ENCODE assay signal across 8 cellular contexts in genomic region chr16:3501783-3502400, GRCh38. TPM values are rescaled to one million over a fixed set of nuclear protein-coding genes. Genes with fewer than 3 reads are reported as not detected.
DNase-seq lines count a peak whose midpoint lies in the region; ATAC-seq and TF ChIP-seq lines count a peak whose summit lies in the region.

No MANE protein-coding gene starts in this region.

- peaks cover 14 to 29% of the 10 kb centered on the region in 2 donors for H3K36me3 Mint-ChIP-seq in CD4-positive, alpha-beta memory T cell
- no peaks in the 10 kb centered on the region for H3K36me3 Mint-ChIP-seq in neural crest cell (ENCODE audit: low read depth)

- H3K4me1 Mint-ChIP-seq in CD4-positive, alpha-beta memory T cell: peaks cover 37 to 67% (median 51%) of the 10 kb centered on the region in 4 donors
- H3K4me1 Mint-ChIP-seq in neural crest cell: peaks cover 24% of the 10 kb centered on the region

- DNase-seq in CD4-positive, alpha-beta memory T cell: no peak
- no peak for DNase-seq in LNCaP clone FGC (ENCODE audit: low read depth)
- peak in 1 of 10 donors; percentile 19 for DNase-seq in dorsolateral prefrontal cortex
- no peak for DNase-seq in neural crest cell (ENCODE audit: low read depth, low spot score)
- DNase-seq in NCI-H187 (lab: John Stamatoyannopoulos, UW): no peak

- peaks cover 0 to 2% (median 0%) of the 10 kb centered on the region in 8 donors for H3K9me3 Mint-ChIP-seq in CD4-positive, alpha-beta memory T cell
- no peaks in the 10 kb centered on the region for H3K9me3 Mint-ChIP-seq in neural crest cell

- H3K4me3 Mint-ChIP-seq in CD4-positive, alpha-beta memory T cell: peak overlapping the region; percentile 85 to 93 (median 91)
- H3K4me3 Mint-ChIP-seq in neural crest cell: peak overlapping the region; percentile 99

- TF ChIP-seq CTCF in LNCaP clone FGC (IDR thresholded peaks at IDR 0.05; ENCODE audit: control insufficient read depth, extremely low read depth, insufficient read depth) (no peak), dorsolateral prefrontal cortex (IDR thresholded peaks at IDR 0.05 in 54 of 56, conservative IDR thresholded peaks at IDR 0.05 in 2 of 56; ENCODE audit: low read depth in 1 of 56, partially characterized antibody in 56 of 56) (no peak), neural crest cell (conservative IDR thresholded peaks at IDR 0.05) (no peak)

- POLR2A ChIA-PET in CD4-positive, alpha-beta memory T cell (lab: Charles Lee; ENCODE audit: partially characterized antibody): interaction anchor here (2.0 to 2.8 kb wide), 5 partner anchors 8 to 344 kb away, joined by 7 to 28 read pairs (median 9); partner anchors contain the start of genes NAA60 and ZNF597

- CTCF ChIA-PET in CD4-positive, alpha-beta memory T cell (lab: Charles Lee; ENCODE audit: partially characterized antibody): interaction anchor here (0.8 to 2.8 kb wide), 5 partner anchors 8 to 351 kb away, joined by 3 to 11 read pairs (median 4); no protein-coding TSS in a partner anchor

- peak overlapping the region; percentile 78 for H3K27ac ChIP-seq in CD4-positive, alpha-beta memory T cell (ENCODE audit: low read depth, low read length)
- peak overlapping the region in 2 of 59 donors; percentile 80 to 85 for H3K27ac ChIP-seq in dorsolateral prefrontal cortex

- peaks cover 56% of the 10 kb centered on the region for H3K4me1 ChIP-seq in CD4-positive, alpha-beta memory T cell (ENCODE audit: insufficient read depth, low read length)

- H3K27me3 Mint-ChIP-seq in CD4-positive, alpha-beta memory T cell: no peaks in the 10 kb centered on the region
- H3K27me3 Mint-ChIP-seq in neural crest cell (ENCODE audit: low read depth): peaks cover 4% of the 10 kb centered on the region

- intact Hi-C loops in CD4-positive, alpha-beta memory T cell (cut with micrococcal nuclease): loop anchor here (2.0 to 10.0 kb wide), 5 partner anchors 45 to 347 kb away; partner anchors contain the start of genes NLRC3, SLX4, ZNF174 and ZSCAN32
- intact Hi-C loops in dorsolateral prefrontal cortex (cut with DNase I): loop anchor here (2.0 to 5.0 kb wide), 5 partner anchors 101 to 240 kb away; partner anchors contain the start of genes ZNF263 (in 2 of the 2), TIGD7 (in 1 of the 2), ZNF174 (in 1 of the 2) and ZNF75A (in 1 of the 2)

- no peak for ATAC-seq in HG03439 (IDR thresholded peaks at IDR 0.05; ENCODE audit: unreplicated experiment)
- no peak for ATAC-seq in HG03196 (IDR thresholded peaks at IDR 0.05; ENCODE audit: unreplicated experiment)
- no peak for ATAC-seq in HG03442 (IDR thresholded peaks at IDR 0.05; ENCODE audit: unreplicated experiment)

- H3K27ac Mint-ChIP-seq in CD4-positive, alpha-beta memory T cell: peak overlapping the region; percentile 81 to 96 (median 96)
- H3K27ac Mint-ChIP-seq in neural crest cell (ENCODE audit: unreplicated experiment): peak overlapping the region; percentile 63

- no peaks in the 10 kb centered on the region for H3K36me3 ChIP-seq in CD4-positive, alpha-beta memory T cell (ENCODE audit: insufficient read depth, low read length)

- no peaks in the 10 kb centered on the region for H3K9me3 ChIP-seq in CD4-positive, alpha-beta memory T cell (ENCODE audit: control insufficient read depth in 1 of 2, low read length in 2 of 2)

- peak overlapping the region in 1 of 2 donors; percentile 94 for H3K4me3 ChIP-seq in CD4-positive, alpha-beta memory T cell (ENCODE audit: low read length in 2 of 2)
- H3K4me3 ChIP-seq in LNCaP clone FGC (ENCODE audit: low read depth, low read length) (peak overlapping the region; percentile 70), dorsolateral prefrontal cortex (peak overlapping the region; percentile 62 to 100 (median 89))

- H3K27me3 ChIP-seq in CD4-positive, alpha-beta memory T cell (ENCODE audit: insufficient read depth, low read length): no peaks in the 10 kb centered on the region
- H3K27me3 ChIP-seq in dorsolateral prefrontal cortex: no peaks in the 10 kb centered on the region

RNA-seq across cellular contexts. Expression of gene CLUAP1, which starts 1.1 kb away (rescaled TPM):
- total RNA-seq in CD4-positive, alpha-beta memory T cell: 10 to 100 TPM; 24.6 to 25.4 TPM
- polyA plus RNA-seq in CD4-positive, alpha-beta memory T cell: 10 to 100 TPM; 26.4 to 41.5 TPM
- total RNA-seq in dorsolateral prefrontal cortex (10 to 100 TPM; 22.1 to 65.7 (median 42.7) TPM), neural crest cell (30.7 and 33.8 TPM in 2 replicates)

RNA-seq across cellular contexts. Expression of gene C16orf90, which starts 6.6 kb away (rescaled TPM):
- not detected for total RNA-seq in CD4-positive, alpha-beta memory T cell
- polyA plus RNA-seq in CD4-positive, alpha-beta memory T cell: not detected
- total RNA-seq in dorsolateral prefrontal cortex (under 1 TPM in 1 of 120 experiments, not detected in 119; 0.59 TPM), neural crest cell (not detected in 2 replicates)

RNA-seq across cellular contexts. Expression of gene NAA60, which starts 58.4 kb away (rescaled TPM):
- total RNA-seq in CD4-positive, alpha-beta memory T cell: 10 to 100 TPM; 58.1 to 62.9 TPM
- polyA plus RNA-seq in CD4-positive, alpha-beta memory T cell: 10 to 100 TPM; 28.2 to 59.6 TPM
- 10 to 100 TPM; 35.7 to 71.0 (median 51.2) TPM for total RNA-seq in dorsolateral prefrontal cortex
- 48.9 and 55.3 TPM in 2 replicates for total RNA-seq in neural crest cell

RNA-seq across cellular contexts. Expression of gene ZNF597, which starts 58.6 kb away (rescaled TPM):
- total RNA-seq in CD4-positive, alpha-beta memory T cell: 1 to 10 TPM; 5.3 TPM
- polyA plus RNA-seq in CD4-positive, alpha-beta memory T cell: 1 to 10 TPM; 1.0 to 1.9 TPM
- total RNA-seq in dorsolateral prefrontal cortex (1 to 10 TPM; 2.8 to 7.5 (median 4.5) TPM), neural crest cell (2.0 and 2.2 TPM in 2 replicates)
